ENCODE assay signal across 8 cellular contexts in the genomic region with DNA sequence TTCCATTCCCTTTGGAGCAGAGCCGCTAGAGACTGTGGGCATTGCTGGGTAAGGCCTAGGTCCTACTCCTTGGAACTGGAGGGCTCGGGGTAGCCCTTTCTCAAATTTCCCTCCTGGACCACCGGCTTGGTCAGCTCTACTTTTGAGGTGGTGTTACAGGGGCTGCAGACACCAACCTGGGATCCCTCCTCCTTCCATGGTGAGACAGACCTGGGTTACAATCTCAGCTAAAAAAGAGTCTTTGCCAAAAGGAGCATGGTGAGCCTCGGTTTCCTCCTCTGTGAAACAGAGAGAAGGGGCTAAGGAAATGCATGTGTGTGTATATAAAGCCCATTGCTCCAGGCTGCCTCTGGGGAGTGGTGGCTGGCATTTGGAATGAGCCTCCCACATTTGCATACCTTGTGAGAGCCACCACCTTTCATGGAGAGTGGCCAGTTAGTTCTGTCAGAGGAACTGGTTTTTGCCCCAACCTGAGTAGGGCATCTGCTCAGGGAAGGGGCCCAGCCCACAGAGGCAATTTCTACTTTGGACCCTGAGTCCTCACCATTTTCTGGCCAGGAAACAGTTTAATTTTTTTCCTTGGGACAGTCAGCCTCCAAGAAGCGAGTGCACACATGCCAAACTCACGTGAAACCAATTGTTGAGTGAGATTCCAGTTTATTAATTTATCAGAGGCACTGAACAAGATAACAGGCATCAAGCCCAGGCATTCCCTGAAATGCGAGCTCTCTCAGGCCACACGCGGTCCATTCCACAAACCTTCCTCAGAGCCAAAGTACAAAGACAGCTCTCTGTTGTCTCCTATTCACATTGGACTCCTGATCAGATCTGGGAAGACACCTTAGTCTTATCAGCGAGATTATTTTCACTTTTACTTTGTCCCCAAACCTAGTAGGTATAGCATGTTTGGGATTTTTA. TPM values are rescaled to one million over a fixed set of nuclear protein-coding genes. Genes with fewer than 3 reads are reported as not detected.
DNase-seq lines count a peak whose midpoint lies in the region; ATAC-seq and TF ChIP-seq lines count a peak whose summit lies in the region.

No MANE protein-coding gene starts in this region.

- H3K4me3 ChIP-seq in right atrium auricular region (no peak overlapping the region), right cardiac atrium (ENCODE audit: low read length) (no peak overlapping the region), body of pancreas (no peak overlapping the region), mesenchymal stem cell (ENCODE audit: insufficient read depth in 1 of 2, low read depth in 1 of 2, low read length in 2 of 2) (no peak overlapping the region)

- peak overlapping the region in 1 of 2 experiments; percentile 48 for H3K18ac ChIP-seq in mesenchymal stem cell (ENCODE audit: low read depth in 1 of 2, low read length in 2 of 2)

- H2BK12ac ChIP-seq in mesenchymal stem cell (ENCODE audit: low read length in 2 of 2), result peak overlapping the region; percentile 18 to 21

- no peaks in the 10 kb centered on the region for H3K36me3 ChIP-seq in right atrium auricular region
- H3K36me3 ChIP-seq in body of pancreas (replicated peaks in 1 of 2; ENCODE audit: insufficient read depth in 1 of 2, low read depth in 2 of 2), result no peaks in the 10 kb centered on the region
- H3K36me3 ChIP-seq in mesenchymal stem cell (ENCODE audit: control insufficient read depth in 1 of 2, insufficient read depth in 2 of 2, low read depth in 1 of 2, low read length in 2 of 2), result no peaks in the 10 kb centered on the region

- H3K9ac ChIP-seq in mesenchymal stem cell (ENCODE audit: low read length), result peak overlapping the region; percentile 75

- WGBS in right cardiac atrium, result 64% methylated on average over 10 of the region's 10 CpGs
- WGBS in body of pancreas, 2 donors, result 49 to 52% methylated on average over 10 of the region's 10 CpGs
- 65% methylated on average over 9 of the region's 10 CpGs for WGBS in mesenchymal stem cell

- H3K23ac ChIP-seq in mesenchymal stem cell (ENCODE audit: low read length in 2 of 2), result no peak overlapping the region

- H3K4ac ChIP-seq in mesenchymal stem cell (ENCODE audit: low read depth in 1 of 2, low read length in 2 of 2), result peak overlapping the region in 1 of 2 experiments; percentile 51

- H3K4me1 ChIP-seq in right atrium auricular region (peaks cover 0 to 39% of the 10 kb centered on the region in 2 donors), right cardiac atrium (ENCODE audit: control insufficient read depth, insufficient read depth, low read length) (peaks cover 9% of the 10 kb centered on the region), body of pancreas (peaks cover 46% of the 10 kb centered on the region), mesenchymal stem cell (ENCODE audit: control insufficient read depth, insufficient read depth, low read depth, low read length) (peaks cover 20% of the 10 kb centered on the region)

- H2BK120ac ChIP-seq in mesenchymal stem cell (ENCODE audit: low read depth, low read length), result no peak overlapping the region

- no peak overlapping the region for H2BK15ac ChIP-seq in mesenchymal stem cell (ENCODE audit: low read depth, poor library complexity, severe bottlenecking)

- no peak for ATAC-seq in right cardiac atrium
- no peak for ATAC-seq in body of pancreas
- no peak for ATAC-seq in HG03280 (IDR thresholded peaks at IDR 0.05; ENCODE audit: unreplicated experiment)
- ATAC-seq in Right ventricle myocardium superior (ENCODE audit: poor library complexity), result no peak

- H3K27me3 ChIP-seq in right atrium auricular region, result no peaks in the 10 kb centered on the region
- no peaks in the 10 kb centered on the region for H3K27me3 ChIP-seq in right cardiac atrium (ENCODE audit: control insufficient read depth, insufficient read depth)
- no peaks in the 10 kb centered on the region for H3K27me3 ChIP-seq in body of pancreas
- H3K27me3 ChIP-seq in mesenchymal stem cell (ENCODE audit: control insufficient read depth in 1 of 2, insufficient read depth in 1 of 2, low read length in 2 of 2), result no peaks in the 10 kb centered on the region

- peak overlapping the region; percentile 94 for H3K4me2 ChIP-seq in mesenchymal stem cell (ENCODE audit: low read length, poor library complexity, severe bottlenecking)

- no peaks in the 10 kb centered on the region for H3K79me1 ChIP-seq in mesenchymal stem cell (replicated peaks; ENCODE audit: low read length, poor library complexity, severe bottlenecking)

- H4K91ac ChIP-seq in mesenchymal stem cell (ENCODE audit: low read length), result no peak overlapping the region

- no peak for DNase-seq in right atrium auricular region (ENCODE audit: low spot score)
- DNase-seq in right cardiac atrium, result no peak
- peak in 3 of 4 donors; percentile 43 to 47 (median 46) for DNase-seq in body of pancreas
- DNase-seq in mesenchymal stem cell, result no peak
- no peak for DNase-seq in COLO668 (lab: John Stamatoyannopoulos, UW; ENCODE audit: unreplicated experiment)
- no peak for DNase-seq in Right ventricle myocardium superior
- DNase-seq in GM03348 (ENCODE audit: low spot score), result no peak

- no peak overlapping the region for H2BK5ac ChIP-seq in mesenchymal stem cell (ENCODE audit: low read depth, low read length, poor library complexity, severe bottlenecking)

- TF ChIP-seq POLR2A in body of pancreas (IDR thresholded peaks at IDR 0.05), result no peak

- no peak overlapping the region for H4K8ac ChIP-seq in mesenchymal stem cell (ENCODE audit: low read length)

- TF ChIP-seq CTCF in right atrium auricular region (IDR thresholded peaks at IDR 0.05) (no peak), body of pancreas (IDR thresholded peaks at IDR 0.05) (no peak)

- H3K9me3 ChIP-seq in right atrium auricular region (no peaks in the 10 kb centered on the region), right cardiac atrium (ENCODE audit: control insufficient read depth, low read length) (no peaks in the 10 kb centered on the region), body of pancreas (no peaks in the 10 kb centered on the region), mesenchymal stem cell (ENCODE audit: control insufficient read depth, low read length) (no peaks in the 10 kb centered on the region)

- no peak overlapping the region for H3K14ac ChIP-seq in mesenchymal stem cell (ENCODE audit: low read length in 2 of 2)

- H3K27ac ChIP-seq in right atrium auricular region (peak overlapping the region; percentile 31 to 87), right cardiac atrium (ENCODE audit: low read length) (no peak overlapping the region), body of pancreas (peak overlapping the region in 3 of 4 donors; percentile 80 to 91 (median 86)), mesenchymal stem cell (ENCODE audit: low read length, poor library complexity, severe bottlenecking) (peak overlapping the region; percentile 67)

- H2AK5ac ChIP-seq in mesenchymal stem cell (ENCODE audit: low read length, severe bottlenecking), result peak overlapping the region; percentile 23

- intact Hi-C loops in right cardiac atrium (cut with DNase I) (loop anchor here in 2 of 4 donors (5.0 to 10.0 kb wide), 2 partner anchors 35 to 267 kb away; no protein-coding TSS in a partner anchor), body of pancreas (cut with DNase I) (no loop called here), Right ventricle myocardium superior (cut with DNase I) (loop anchor here (10.0 kb wide), 1 partner anchor 267 kb away; no protein-coding TSS in a partner anchor)

- no peak overlapping the region for H2AFZ ChIP-seq in mesenchymal stem cell (ENCODE audit: low read depth, low read length)

RNA-seq across cellular contexts. Expression of gene SLC6A9, which starts 0.9 kb away (rescaled TPM):
- 1 to 10 TPM; 1.0 to 1.6 TPM for total RNA-seq in right atrium auricular region
- 1 to 10 TPM in 3 of 4 donors, under 1 TPM in 1; 0.95 to 1.6 (median 1.3) TPM for total RNA-seq in right cardiac atrium
- polyA plus RNA-seq in right cardiac atrium, result 1.0 TPM
- 1 to 10 TPM; 2.3 to 4.6 TPM for total RNA-seq in body of pancreas
- polyA plus RNA-seq in mesenchymal stem cell (2013, experiment 1 of 2), result 18.3 TPM
- 17.6 TPM for polyA plus RNA-seq in mesenchymal stem cell (2013, experiment 2 of 2)
- total RNA-seq in Right ventricle myocardium superior, result 0.78 TPM

RNA-seq across cellular contexts. Expression of gene CCDC24, which starts 40.8 kb away (rescaled TPM):
- total RNA-seq in right atrium auricular region, result 1 to 10 TPM; 1.6 to 2.0 TPM
- total RNA-seq in right cardiac atrium, result 1 to 10 TPM; 1.2 to 2.5 (median 1.9) TPM
- polyA plus RNA-seq in right cardiac atrium, result 2.8 TPM
- total RNA-seq in body of pancreas, result 10 to 100 TPM in 1 of 2 donors, 1 to 10 TPM in 1; 6.7 to 21.1 TPM
- polyA plus RNA-seq in mesenchymal stem cell (2013, experiment 1 of 2), result 2.9 TPM
- 3.2 TPM for polyA plus RNA-seq in mesenchymal stem cell (2013, experiment 2 of 2)
- 0.86 TPM for total RNA-seq in Right ventricle myocardium superior

RNA-seq across cellular contexts. Expression of gene B4GALT2, which starts 53.1 kb away (rescaled TPM):
- total RNA-seq in right atrium auricular region (10 to 100 TPM; 33.0 to 48.5 TPM), right cardiac atrium (10 to 100 TPM; 30.5 to 39.1 (median 34.5) TPM), body of pancreas (10 to 100 TPM; 18.2 to 29.3 TPM), Right ventricle myocardium superior (34.3 TPM)
- 29.3 TPM for polyA plus RNA-seq in right cardiac atrium
- polyA plus RNA-seq in mesenchymal stem cell (2013, experiment 1 of 2), result 37.4 TPM
- 35.8 TPM for polyA plus RNA-seq in mesenchymal stem cell (2013, experiment 2 of 2)

RNA-seq across cellular contexts. Expression of gene ATP6V0B, which starts 57.4 kb away (rescaled TPM):
- total RNA-seq in right atrium auricular region (100 to 1,000 TPM; 108 to 154 TPM), right cardiac atrium (100 to 1,000 TPM in 2 of 4 donors, 10 to 100 TPM in 2; 76.9 to 118 (median 99.2) TPM), body of pancreas (100 to 1,000 TPM in 1 of 2 donors, 10 to 100 TPM in 1; 73.5 to 103 TPM), Right ventricle myocardium superior (80.9 TPM)
- polyA plus RNA-seq in right cardiac atrium, result 111 TPM
- polyA plus RNA-seq in mesenchymal stem cell (2013, experiment 1 of 2), result 60.5 TPM
- polyA plus RNA-seq in mesenchymal stem cell (2013, experiment 2 of 2), result 64.4 TPM

Comparison
In these comparisons a context has a peak if more than half of its experiments do, and no peak if none do; other contexts are left out.
1. DNase-seq: peak in body of pancreas (3 of 4); none in right atrium auricular region (single experiment), right cardiac atrium (0 of 3), mesenchymal stem cell (single experiment), COLO668 (single experiment), Right ventricle myocardium superior (single experiment) and GM03348 (single experiment).